ENCODE assay signal across 28 cellular contexts in the genomic region with DNA sequence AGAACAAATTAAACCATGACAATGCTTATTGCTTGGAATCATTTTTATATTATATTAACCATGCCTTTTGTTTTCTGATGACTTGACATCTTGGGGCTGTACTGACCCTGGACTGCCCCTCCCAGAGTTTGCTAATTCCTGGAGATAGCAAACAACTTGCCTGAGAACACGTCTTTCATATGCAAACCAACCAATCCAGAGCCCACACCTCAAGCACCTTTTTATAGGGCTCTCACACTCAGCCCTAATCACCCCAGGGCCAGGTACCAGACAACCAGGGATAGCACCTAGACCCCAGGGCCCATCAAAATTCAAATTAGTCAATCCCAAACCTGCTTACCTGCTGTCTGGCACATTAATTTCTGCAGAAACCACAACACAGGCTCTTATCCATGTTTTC. TPM values are rescaled to one million over a fixed set of nuclear protein-coding genes. Genes with fewer than 3 reads are reported as not detected.
DNase-seq lines count a peak whose midpoint lies in the region; ATAC-seq, FAIRE-seq and TF ChIP-seq lines count a peak whose summit lies in the region.
"Had no signal": no experiment of that assay in that cellular context is flagged by ENCODE, and none has a peak within 500 bp of the region (broad histone marks: within the 10 kb centered on the region; RNA-seq: fewer than 3 reads in every experiment).

No MANE protein-coding gene starts in this region.

- peaks cover 9% of the 10 kb centered on the region; the same call in 1 of the 3 replicates for H3K36me3 Mint-ChIP-seq in GM23338 (ENCODE audit: low read depth)

- no TSS peak for BruUV-seq in K562 (replicated peaks; lab: Mats Ljungman, UMichigan)

- H3K4me1 Mint-ChIP-seq in GM23338, result peaks cover 22% of the 10 kb centered on the region
- H3K4me1 Mint-ChIP-seq: CD4-positive, alpha-beta memory T cell; CD8-positive, alpha-beta memory T cell had no signal

- H3K9me1 ChIP-seq in K562 (ENCODE audit: control insufficient read depth, insufficient read depth, low read length), result no peaks in the 10 kb centered on the region

- TF ChIP-seq EP300 in A549 (IDR thresholded peaks at IDR 0.05) (no peak), K562 (IDR thresholded peaks at IDR 0.05; ENCODE audit: low read length) (no peak)

- H4K20me1 ChIP-seq in GM23338 (replicated peaks; ENCODE audit: insufficient read depth) (no peaks in the 10 kb centered on the region; the same call in 1 of the 2 replicates), OCI-LY3 (ENCODE audit: insufficient read depth, low read length) (no peaks in the 10 kb centered on the region), K562 (replicated peaks; ENCODE audit: control insufficient read depth, insufficient read depth, low read length) (no peaks in the 10 kb centered on the region)
- H4K20me1 ChIP-seq: BLaER1 had no signal

- H3K79me2 ChIP-seq in GM23338 (replicated peaks; ENCODE audit: insufficient read depth) (no peaks in the 10 kb centered on the region), OCI-LY3 (ENCODE audit: low read length) (no peaks in the 10 kb centered on the region), K562 (ENCODE audit: control insufficient read depth, insufficient read depth, low read length) (no peaks in the 10 kb centered on the region)

- DNase-seq in A549 (ENCODE audit: low read depth in 1 of 2, low spot score in 1 of 2) (no peak), GM23338 (ENCODE audit: low spot score) (peak; percentile 39), K562 (ENCODE audit: extremely low read depth in 1 of 4, low spot score in 3 of 4) (no peak), MG63 (no peak), H54 (ENCODE audit: insufficient read length, low spot score) (no peak)
- no peak for DNase-seq in stimulated activated CD4-positive, alpha-beta T cell treated with anti-CD3 and anti-CD28 coated beads, Interleukin-4, amount 100 ng/mL, for 24 hours
- DNase-seq: ACHN; BE2C; C1 segment of cervical spinal cord; CD4-positive, alpha-beta memory T cell; CD4-positive, CD25-positive, alpha-beta regulatory T cell; CD8-positive, alpha-beta memory T cell; COR-L47; DMS 273 treated with DMSO at 0.1 percent for 48 hours; DMS153; DMS53; DMS79; DND-41; EL; GF-D8 had no signal

- WGBS in A549 (ENCODE audit: missing lambda C conversion rate), result 54% methylated on average over 1 of the region's 1 CpG
- WGBS in K562 (ENCODE audit: insufficient coverage, low coverage, missing lambda C conversion rate), result 45% methylated on average over 1 of the region's 1 CpG

- H3K4me1 ChIP-seq in A549 (no peaks in the 10 kb centered on the region), GM23338 (ENCODE audit: insufficient read depth) (peaks cover 14% of the 10 kb centered on the region), OCI-LY3 (ENCODE audit: low read length) (peaks cover 54% of the 10 kb centered on the region), K562 (replicated peaks in 1 of 2; ENCODE audit: control insufficient read depth in 2 of 2, insufficient read depth in 2 of 2, low read length in 2 of 2) (no peaks in the 10 kb centered on the region)
- H3K4me1 ChIP-seq: BE2C, BLaER1 had no signal

- ATAC-seq in A549 (no peak), GM23338 (peak; percentile 93), K562 (no peak), HG02763 (IDR thresholded peaks at IDR 0.05; ENCODE audit: unreplicated experiment) (no peak)

- FAIRE-seq in A549 (lab: Jason Lieb, UNC) (no peak), K562 (lab: Jason Lieb, UNC) (no peak), H54 (lab: Jason Lieb, UNC) (no peak)
- FAIRE-seq: G401.6, GM12891, GM19239 had no signal

- H3K27ac Mint-ChIP-seq in GM23338, result no peak overlapping the region
- H3K27ac Mint-ChIP-seq: CD14-positive monocyte; CD4-positive, CD25-positive, alpha-beta regulatory T cell had no signal

- H3K4me2 ChIP-seq in A549 (no peak overlapping the region), GM23338 (0 out of 2 replicates have a peak overlapping the region, but pooled peaks have one; percentile 18), OCI-LY3 (ENCODE audit: low read length) (peak overlapping the region; percentile 8), K562 (ENCODE audit: insufficient read depth, low read length) (no peak overlapping the region)
- H3K4me2 ChIP-seq: BLaER1 had no signal

- peaks cover 8% of the 10 kb centered on the region for H3K27me3 Mint-ChIP-seq in GM23338 (ENCODE audit: insufficient read depth, low read depth, poor library complexity)
- H3K27me3 Mint-ChIP-seq: CD4-positive, alpha-beta memory T cell; CD4-positive, CD25-positive, alpha-beta regulatory T cell; CD8-positive, alpha-beta memory T cell had no signal

- H3K36me3 ChIP-seq in GM23338 (ENCODE audit: insufficient read depth), result no peaks in the 10 kb centered on the region
- no peaks in the 10 kb centered on the region for H3K36me3 ChIP-seq in OCI-LY3 (replicated peaks; ENCODE audit: low read depth, low read length)
- H3K36me3 ChIP-seq in K562 (ENCODE audit: control insufficient read depth, insufficient read depth, low read length), result 0 out of 3 replicates have a peak, but pooled peaks cover 2% of the 10 kb centered on the region
- H3K36me3 ChIP-seq in MG63, result no peaks in the 10 kb centered on the region; the same call in 1 of the 2 replicates
- H3K36me3 ChIP-seq: BE2C had no signal

- POLR2A ChIA-PET in A549 (lab: Yijun Ruan, JAX) (no interaction called here), K562 (lab: Yijun Ruan, JAX) (no interaction called here)

- H3K9me3 ChIP-seq in A549 (no peaks in the 10 kb centered on the region), OCI-LY3 (ENCODE audit: insufficient read depth, low read length) (no peaks in the 10 kb centered on the region), K562 (replicated peaks; ENCODE audit: control insufficient read depth, insufficient read depth, low read depth, low read length) (no peaks in the 10 kb centered on the region), MG63 (no peaks in the 10 kb centered on the region)
- H3K9me3 ChIP-seq: BE2C, BLaER1 had no signal

- TF ChIP-seq POLR2A in A549 (IDR thresholded peaks at IDR 0.05; ENCODE audit: low read length) (no peak), K562 (conservative IDR thresholded peaks at IDR 0.05) (no peak), H54 (IDR thresholded peaks at IDR 0.05; ENCODE audit: low read depth, low read length) (no peak)

- TF ChIP-seq CTCF in A549 (IDR thresholded peaks at IDR 0.05) (no peak), GM23338 (conservative IDR thresholded peaks at IDR 0.05; ENCODE audit: low read depth in 2 of 2) (no peak), OCI-LY3 (IDR thresholded peaks at IDR 0.05; ENCODE audit: low read depth, low read length) (no peak), K562 (IDR thresholded peaks at IDR 0.05 in 2 of 3, conservative IDR thresholded peaks at IDR 0.05 in 1 of 3; ENCODE audit: insufficient read depth in 2 of 3, low read depth in 1 of 3, low read length in 3 of 3) (no peak)

- CTCF ChIA-PET in A549 (lab: Yijun Ruan, JAX), result no interaction called here
- CTCF ChIA-PET in K562 (lab: Yijun Ruan, JAX; ENCODE audit: low intra/inter-chr PET ratio), result no interaction called here

- no peak for TF ChIP-seq RAD21 in A549 (conservative IDR thresholded peaks at IDR 0.05 in 1 of 2, IDR thresholded peaks at IDR 0.05 in 1 of 2)
- no peak for TF ChIP-seq RAD21 in K562 (CRISPR knock-in tag; conservative IDR thresholded peaks at IDR 0.05 in 1 of 2, IDR thresholded peaks at IDR 0.05 in 1 of 2)

- H2AFZ ChIP-seq in GM23338 (no peak overlapping the region), OCI-LY3 (ENCODE audit: low read depth, low read length) (no peak overlapping the region), K562 (ENCODE audit: low read depth, low read length) (no peak overlapping the region)

- intact Hi-C loops in K562 (cut with micrococcal nuclease), result no loop called here

- H3K9me2 ChIP-seq in GM23338 (ENCODE audit: insufficient read depth), result no peaks in the 10 kb centered on the region

- H3F3A ChIP-seq in GM23338 (replicated peaks; ENCODE audit: low read depth), result no peaks in the 10 kb centered on the region

- no peaks in the 10 kb centered on the region for H3K9me3 Mint-ChIP-seq in GM23338
- H3K9me3 Mint-ChIP-seq: CD14-positive monocyte; CD4-positive, alpha-beta memory T cell; CD4-positive, CD25-positive, alpha-beta regulatory T cell; CD8-positive, alpha-beta memory T cell had no signal

- H3K9ac ChIP-seq in OCI-LY3 (ENCODE audit: low read length), result no peak overlapping the region
- no peak overlapping the region for H3K9ac ChIP-seq in K562 (ENCODE audit: insufficient read depth in 1 of 2, low read depth in 2 of 2, low read length in 2 of 2)
- H3K9ac ChIP-seq: BLaER1 had no signal

- H3K27me3 ChIP-seq in GM23338 (ENCODE audit: insufficient read depth), result peaks cover 17% of the 10 kb centered on the region; the same call in 1 of the 2 replicates
- no peaks in the 10 kb centered on the region for H3K27me3 ChIP-seq in OCI-LY3 (ENCODE audit: low read depth, low read length)
- no peaks in the 10 kb centered on the region for H3K27me3 ChIP-seq in K562 (ENCODE audit: control insufficient read depth in 2 of 2, insufficient read depth in 2 of 2, low read length in 2 of 2)
- H3K27me3 ChIP-seq in MG63, result no peaks in the 10 kb centered on the region
- H3K27me3 ChIP-seq: BE2C, BLaER1 had no signal

- H3K4me3 ChIP-seq in A549 (no peak overlapping the region), GM23338 (no peak overlapping the region), OCI-LY3 (ENCODE audit: low read length) (no peak overlapping the region), K562 (no peak overlapping the region), MG63 (no peak overlapping the region)
- H3K4me3 ChIP-seq: BLaER1 had no signal

- in situ Hi-C loops in K562 (cut with MboI), result no loop called here

- no peak overlapping the region; the same call in 2 of the 3 replicates for H3K4me3 Mint-ChIP-seq in GM23338
- H3K4me3 Mint-ChIP-seq: CD14-positive monocyte; CD4-positive, alpha-beta memory T cell; CD4-positive, CD25-positive, alpha-beta regulatory T cell had no signal

- no peak overlapping the region for H3K27ac ChIP-seq in A549
- no peak overlapping the region for H3K27ac ChIP-seq in GM23338 (ENCODE audit: low read depth)
- H3K27ac ChIP-seq in OCI-LY3 (ENCODE audit: low read length), result no peak overlapping the region
- no peak overlapping the region for H3K27ac ChIP-seq in K562 (ENCODE audit: extremely low read depth, low read depth, low read length)
- H3K27ac ChIP-seq: 22Rv1, BLaER1 had no signal

RNA-seq across cellular contexts. Expression of gene MRPS11, which starts 36.9 kb away (rescaled TPM):
- polyA plus RNA-seq in A549 (2011; rRNA removed) (99.0 and 102 TPM in 2 replicates), A549 (2017; fragmentation: RNase III; extraction: RNeasy Plus Mini Kit Qiagen cat#74134 plus additional on column Dnase treatment) (122 to 129 TPM (median 123 TPM) in 3 replicates), GM23338 (2016; fragmentation: Nextera tagmentation; extraction: Ambion mirVana) (49.6 and 57.9 TPM in 2 replicates), K562 (2011; rRNA removed) (57.3 and 67.3 TPM in 2 replicates), K562 (2014; fragmentation: Illumina TruSeq; extraction: Trizol) (53.1 and 54.1 TPM in 2 replicates), K562 (2014; fragmentation: Nextera tagmentation; extraction: Ambion mirVana) (10 to 100 TPM; 28.3 to 39.4 TPM), K562 (2014; rRNA removed) (83.2 and 90.3 TPM in 2 replicates)
- polyA plus RNA-seq in A549 (2012; cell fraction: cytosol; rRNA removed), result 210 and 263 TPM in 2 replicates
- 94.1 and 111 TPM in 2 replicates for polyA plus RNA-seq in A549 (2012; cell fraction: nucleus; rRNA removed)
- 35.6 and 44.3 TPM in 2 replicates for polyA minus RNA-seq in A549 (2011; rRNA and poly(A)+ RNA removed)
- 35.8 and 36.3 TPM in 2 replicates for total RNA-seq in GM23338 (2014; rRNA removed; shearing (Covaris generic))
- total RNA-seq in K562 (2011; cell fraction: chromatin; rRNA removed; ENCODE audit: low replicate concordance), result 31.8 and 43.4 TPM in 2 replicates
- total RNA-seq in K562 (2011; cell fraction: nucleolus; rRNA removed), result 23.3 and 25.0 TPM in 2 replicates
- 25.3 and 42.7 TPM in 2 replicates for total RNA-seq in K562 (2011; cell fraction: nucleoplasm; rRNA removed)
- total RNA-seq in K562 (2014; rRNA removed) (54.9 and 75.7 TPM in 2 replicates), K562 (2014; rRNA removed; fragmentation: Illumina TruSeq; extraction: Trizol) (40.4 and 44.8 TPM in 2 replicates), K562 (2015; rRNA removed; fragmentation: Illumina TruSeq; extraction: Trizol) (51.3 and 52.9 TPM in 2 replicates), K562 (2021) (61.1 and 72.9 TPM in 2 replicates)
- polyA plus RNA-seq in K562 (2011; cell fraction: cytosol; rRNA removed), result 54.0 and 96.1 TPM in 2 replicates
- polyA plus RNA-seq in K562 (2011; cell fraction: nucleus; rRNA removed), result 30.1 and 33.7 TPM in 2 replicates
- polyA plus RNA-seq in K562 (2012), result 39.9 and 51.0 TPM in 2 replicates
- 20.8 and 28.3 TPM in 2 replicates for polyA minus RNA-seq in K562 (2011; rRNA and poly(A)+ RNA removed)
- 21.4 and 27.4 TPM in 2 replicates for polyA minus RNA-seq in K562 (2011; cell fraction: cytosol; rRNA and poly(A)+ RNA removed)
- polyA minus RNA-seq in K562 (2011; cell fraction: nucleus; rRNA and poly(A)+ RNA removed), result 13.7 and 19.4 TPM in 2 replicates
- total RNA-seq in MG63 (2014; rRNA removed; shearing (Covaris generic); ENCODE audit: low replicate concordance), result 103 and 231 TPM in 2 replicates

RNA-seq across cellular contexts. Expression of gene MRPL46, which starts 37.3 kb away (rescaled TPM):
- polyA plus RNA-seq in A549 (2011; rRNA removed) (66.9 and 76.1 TPM in 2 replicates), A549 (2017; fragmentation: RNase III; extraction: RNeasy Plus Mini Kit Qiagen cat#74134 plus additional on column Dnase treatment) (54.9 to 61.1 TPM (median 57.7 TPM) in 3 replicates), GM23338 (2016; fragmentation: Nextera tagmentation; extraction: Ambion mirVana) (35.9 and 39.1 TPM in 2 replicates), K562 (2011; rRNA removed) (41.3 and 49.8 TPM in 2 replicates), K562 (2014; fragmentation: Illumina TruSeq; extraction: Trizol) (46.5 and 50.8 TPM in 2 replicates), K562 (2014; fragmentation: Nextera tagmentation; extraction: Ambion mirVana) (10 to 100 TPM; 66.9 to 71.2 TPM), K562 (2014; rRNA removed) (72.2 and 74.6 TPM in 2 replicates)
- polyA plus RNA-seq in A549 (2012; cell fraction: cytosol; rRNA removed), result 72.2 and 72.9 TPM in 2 replicates
- polyA plus RNA-seq in A549 (2012; cell fraction: nucleus; rRNA removed), result 31.9 and 40.3 TPM in 2 replicates
- 16.9 and 17.0 TPM in 2 replicates for polyA minus RNA-seq in A549 (2011; rRNA and poly(A)+ RNA removed)
- total RNA-seq in GM23338 (2014; rRNA removed; shearing (Covaris generic)), result 20.9 and 26.1 TPM in 2 replicates
- 21.6 and 31.4 TPM in 2 replicates for total RNA-seq in K562 (2011; cell fraction: chromatin; rRNA removed; ENCODE audit: low replicate concordance)
- 20.0 and 23.3 TPM in 2 replicates for total RNA-seq in K562 (2011; cell fraction: nucleolus; rRNA removed)
- total RNA-seq in K562 (2011; cell fraction: nucleoplasm; rRNA removed), result 28.5 and 34.7 TPM in 2 replicates
- total RNA-seq in K562 (2014; rRNA removed) (43.0 and 44.7 TPM in 2 replicates), K562 (2014; rRNA removed; fragmentation: Illumina TruSeq; extraction: Trizol) (49.2 and 55.0 TPM in 2 replicates), K562 (2015; rRNA removed; fragmentation: Illumina TruSeq; extraction: Trizol) (48.4 and 50.0 TPM in 2 replicates), K562 (2021) (41.2 and 41.9 TPM in 2 replicates)
- polyA plus RNA-seq in K562 (2011; cell fraction: cytosol; rRNA removed), result 28.2 and 33.0 TPM in 2 replicates
- 30.7 and 36.3 TPM in 2 replicates for polyA plus RNA-seq in K562 (2011; cell fraction: nucleus; rRNA removed)
- polyA plus RNA-seq in K562 (2012), result 24.9 and 32.7 TPM in 2 replicates
- polyA minus RNA-seq in K562 (2011; rRNA and poly(A)+ RNA removed), result 15.8 and 19.1 TPM in 2 replicates
- polyA minus RNA-seq in K562 (2011; cell fraction: cytosol; rRNA and poly(A)+ RNA removed), result 5.6 and 7.3 TPM in 2 replicates
- 34.6 and 48.7 TPM in 2 replicates for polyA minus RNA-seq in K562 (2011; cell fraction: nucleus; rRNA and poly(A)+ RNA removed)
- 41.4 and 49.7 TPM in 2 replicates for total RNA-seq in MG63 (2014; rRNA removed; shearing (Covaris generic); ENCODE audit: low replicate concordance)

RNA-seq across cellular contexts. Expression of gene DET1, which starts 42.0 kb away (rescaled TPM):
- polyA plus RNA-seq in A549 (2011; rRNA removed) (12.4 and 15.6 TPM in 2 replicates), A549 (2017; fragmentation: RNase III; extraction: RNeasy Plus Mini Kit Qiagen cat#74134 plus additional on column Dnase treatment) (3.9 to 5.2 TPM (median 4.9 TPM) in 3 replicates), GM23338 (2016; fragmentation: Nextera tagmentation; extraction: Ambion mirVana) (4.2 and 5.5 TPM in 2 replicates), K562 (2011; rRNA removed) (8.1 and 9.6 TPM in 2 replicates), K562 (2014; fragmentation: Illumina TruSeq; extraction: Trizol) (7.0 and 7.3 TPM in 2 replicates), K562 (2014; fragmentation: Nextera tagmentation; extraction: Ambion mirVana) (1 to 10 TPM; 4.2 to 6.1 TPM), K562 (2014; rRNA removed) (6.9 and 7.3 TPM in 2 replicates)
- 3.5 and 6.2 TPM in 2 replicates for polyA plus RNA-seq in A549 (2012; cell fraction: cytosol; rRNA removed)
- polyA plus RNA-seq in A549 (2012; cell fraction: nucleus; rRNA removed), result 4.4 and 7.3 TPM in 2 replicates
- polyA minus RNA-seq in A549 (2011; rRNA and poly(A)+ RNA removed), result 22.2 and 22.7 TPM in 2 replicates
- total RNA-seq in GM23338 (2014; rRNA removed; shearing (Covaris generic)), result 6.6 and 8.6 TPM in 2 replicates
- 17.4 and 23.9 TPM in 2 replicates for total RNA-seq in K562 (2011; cell fraction: chromatin; rRNA removed; ENCODE audit: low replicate concordance)
- 10.8 and 11.7 TPM in 2 replicates for total RNA-seq in K562 (2011; cell fraction: nucleolus; rRNA removed)
- 20.8 and 25.6 TPM in 2 replicates for total RNA-seq in K562 (2011; cell fraction: nucleoplasm; rRNA removed)
- total RNA-seq in K562 (2014; rRNA removed) (4.9 and 5.3 TPM in 2 replicates), K562 (2014; rRNA removed; fragmentation: Illumina TruSeq; extraction: Trizol) (5.8 and 5.9 TPM in 2 replicates), K562 (2015; rRNA removed; fragmentation: Illumina TruSeq; extraction: Trizol) (3.7 and 5.0 TPM in 2 replicates), K562 (2021) (5.6 and 6.0 TPM in 2 replicates)
- polyA plus RNA-seq in K562 (2011; cell fraction: cytosol; rRNA removed), result 7.7 and 9.3 TPM in 2 replicates
- 17.0 and 18.9 TPM in 2 replicates for polyA plus RNA-seq in K562 (2011; cell fraction: nucleus; rRNA removed)
- 5.8 and 9.3 TPM in 2 replicates for polyA plus RNA-seq in K562 (2012)
- 9.2 and 12.9 TPM in 2 replicates for polyA minus RNA-seq in K562 (2011; rRNA and poly(A)+ RNA removed)
- polyA minus RNA-seq in K562 (2011; cell fraction: cytosol; rRNA and poly(A)+ RNA removed), result 2.0 and 3.0 TPM in 2 replicates
- 12.3 and 19.1 TPM in 2 replicates for polyA minus RNA-seq in K562 (2011; cell fraction: nucleus; rRNA and poly(A)+ RNA removed)
- 2.0 and 4.0 TPM in 2 replicates for total RNA-seq in MG63 (2014; rRNA removed; shearing (Covaris generic); ENCODE audit: low replicate concordance)

Comparison
In these comparisons a context has a peak if more than half of its experiments do, and no peak if none do; other contexts are left out.
1. H3K4me2 ChIP-seq: peak in GM23338 (single experiment) and OCI-LY3 (single experiment); none in A549 (single experiment) and K562 (single experiment).
2. Of the 35 proteins assayed by ChIP-seq in both K562 and A549: peak only in K562: none; only in A549: MAFK; in both: none; in neither: 34.